ENCODE assay signal across 1 cellular context in genomic region chr19:30434797-30435594, GRCh38.
A peak's percentile ranks its signal among the peaks of the same experiment; 100 is the strongest.
TF ChIP-seq lines count a peak whose summit lies in the region.

No MANE protein-coding gene starts in this region.

TF ChIP-seq in HEK293, 187 proteins besides CTCF, POLR2A, EP300 and RAD21 (continued from another document and continues in another):
- TF ChIP-seq ZSCAN4 (tag by site-specific recombination; IDR thresholded peaks at IDR 0.05), result no peak
- TF ChIP-seq ZNF280C (tag by site-specific recombination; IDR thresholded peaks at IDR 0.05), result peak; percentile 92
- no peak for TF ChIP-seq ZNF416 (tag by site-specific recombination; IDR thresholded peaks at IDR 0.05)
- no peak for TF ChIP-seq ZBTB49 (tag by site-specific recombination; IDR thresholded peaks at IDR 0.05; ENCODE audit: low read depth)
- TF ChIP-seq ZNF366 (tag by site-specific recombination; conservative IDR thresholded peaks at IDR 0.05), result no peak; the same call in 1 of the 2 replicates
- no peak for TF ChIP-seq MYNN (tag by site-specific recombination; IDR thresholded peaks at IDR 0.05; ENCODE audit: borderline replicate concordance)
- no peak for TF ChIP-seq ZSCAN30 (tag by site-specific recombination; IDR thresholded peaks at IDR 0.05)
- no peak for TF ChIP-seq ZNF501 (tag by site-specific recombination; IDR thresholded peaks at IDR 0.05)
- peak; percentile 40 for TF ChIP-seq ZFP41 (tag by site-specific recombination; IDR thresholded peaks at IDR 0.05; ENCODE audit: borderline replicate concordance)
- no peak for TF ChIP-seq ZNF404 (tag by site-specific recombination; IDR thresholded peaks at IDR 0.05)
- no peak for TF ChIP-seq PRDM6 (tag by site-specific recombination; IDR thresholded peaks at IDR 0.05)
- no peak for TF ChIP-seq ZNF654 (tag by site-specific recombination; IDR thresholded peaks at IDR 0.05; ENCODE audit: low read depth)
- no peak for TF ChIP-seq GFI1B (tag by site-specific recombination; IDR thresholded peaks at IDR 0.05)
- no peak for TF ChIP-seq EGR2 (tag by site-specific recombination; IDR thresholded peaks at IDR 0.05; ENCODE audit: low read depth)
- TF ChIP-seq PRDM1 (tag by site-specific recombination; IDR thresholded peaks at IDR 0.05), result no peak
- 0 out of 2 replicates have a peak, but pooled peaks have one; percentile 32 for TF ChIP-seq ZNF157 (tag by site-specific recombination; IDR thresholded peaks at IDR 0.05)
- peak; percentile 79 for TF ChIP-seq ZNF114 (tag by site-specific recombination; IDR thresholded peaks at IDR 0.05)
- TF ChIP-seq ZSCAN16 (tag by site-specific recombination; IDR thresholded peaks at IDR 0.05), result 0 out of 2 replicates have a peak, but pooled peaks have one; percentile 25
- no peak for TF ChIP-seq ZNF518A (tag by site-specific recombination; conservative IDR thresholded peaks at IDR 0.05; ENCODE audit: low read depth)
- TF ChIP-seq ZFP37 (tag by site-specific recombination; IDR thresholded peaks at IDR 0.05), result no peak
- no peak for TF ChIP-seq ZNF76 (tag by site-specific recombination; IDR thresholded peaks at IDR 0.05; ENCODE audit: borderline replicate concordance, low read depth)
- TF ChIP-seq ZNF707 (tag by site-specific recombination; IDR thresholded peaks at IDR 0.05), result peak; percentile 69; the same call in 1 of the 2 replicates
- 0 out of 2 replicates have a peak, but pooled peaks have one; percentile 7 for TF ChIP-seq ZNF560 (tag by site-specific recombination; IDR thresholded peaks at IDR 0.05; ENCODE audit: borderline replicate concordance)
- TF ChIP-seq ZNF701 (tag by site-specific recombination; IDR thresholded peaks at IDR 0.05), result 0 out of 2 replicates have a peak, but pooled peaks have one; percentile 75
- peak; percentile 18; the same call in 1 of the 2 replicates for TF ChIP-seq ZBTB10 (tag by site-specific recombination; IDR thresholded peaks at IDR 0.05)
- no peak for TF ChIP-seq ZNF132 (tag by site-specific recombination; IDR thresholded peaks at IDR 0.05; ENCODE audit: borderline replicate concordance)
- TF ChIP-seq HOXA7 (CRISPR knock-in tag; IDR thresholded peaks at IDR 0.05; ENCODE audit: borderline replicate concordance), result no peak
- TF ChIP-seq ATF2 (tag by site-specific recombination; IDR thresholded peaks at IDR 0.05; ENCODE audit: low read depth), result peak; percentile 44
- peak; percentile 54; the same call in 1 of the 2 replicates for TF ChIP-seq ZNF621 (tag by site-specific recombination; IDR thresholded peaks at IDR 0.05)
- TF ChIP-seq ZBTB7A (tag by site-specific recombination; IDR thresholded peaks at IDR 0.05; ENCODE audit: low read depth), result peak; percentile 32; the same call in 1 of the 2 replicates
- TF ChIP-seq SCRT1 (tag by site-specific recombination; IDR thresholded peaks at IDR 0.05; ENCODE audit: borderline replicate concordance), result 0 out of 2 replicates have a peak, but pooled peaks have one; percentile 9
- TF ChIP-seq ZNF19 (tag by site-specific recombination; IDR thresholded peaks at IDR 0.05; ENCODE audit: low read depth), result no peak
- TF ChIP-seq ZNF792 (tag by site-specific recombination; IDR thresholded peaks at IDR 0.05), result peak; percentile 47; the same call in 1 of the 2 replicates
- no peak for TF ChIP-seq ZNF280D (tag by site-specific recombination; IDR thresholded peaks at IDR 0.05)
- TF ChIP-seq ZBTB21 (tag by site-specific recombination; IDR thresholded peaks at IDR 0.05), result peak; percentile 81
- TF ChIP-seq ZNF341 (tag by site-specific recombination; IDR thresholded peaks at IDR 0.05; ENCODE audit: low read depth), result no peak
- no peak for TF ChIP-seq SP3 (tag by site-specific recombination; IDR thresholded peaks at IDR 0.05)
